8 cellular contexts compared by ENCODE assay signal in genomic region chr17:47694818-47695663, GRCh38. TPM values are rescaled to one million over a fixed set of nuclear protein-coding genes. Genes with fewer than 3 reads are reported as not detected.
A peak's percentile ranks its signal among the peaks of the same experiment; 100 is the strongest.
DNase-seq lines count a peak whose midpoint lies in the region; ATAC-seq and TF ChIP-seq lines count a peak whose summit lies in the region.

No MANE protein-coding gene starts in this region.

- ATAC-seq in Panc1: peak; percentile 32
- peak; percentile 49 to 90 (median 82) for ATAC-seq in heart right ventricle
- ATAC-seq in HG03342 (IDR thresholded peaks at IDR 0.05; ENCODE audit: unreplicated experiment): no peak
- ATAC-seq in HG03139 (IDR thresholded peaks at IDR 0.05; ENCODE audit: unreplicated experiment): no peak

- POLR2A ChIA-PET in GM10248 (lab: Yijun Ruan, JAX): interaction anchor here (0.7 kb wide), 1 partner anchor 210 kb away, joined by 3 read pairs; no protein-coding TSS in a partner anchor
- POLR2A ChIA-PET in Panc1 (lab: Charles Lee): no interaction called here

- H3K4ac ChIP-seq in trophoblast cell (ENCODE audit: low read depth, low read length): no peak overlapping the region

- no peak overlapping the region for H2BK5ac ChIP-seq in trophoblast cell (ENCODE audit: low read depth, low read length, poor library complexity)

- H3K23ac ChIP-seq in trophoblast cell (ENCODE audit: low read length): no peak overlapping the region

- H2BK12ac ChIP-seq in trophoblast cell (ENCODE audit: low read length): no peak overlapping the region

- H3K14ac ChIP-seq in trophoblast cell (ENCODE audit: low read length): peak overlapping the region; percentile 54

- H3K9ac ChIP-seq in trophoblast cell (ENCODE audit: low read length): peak overlapping the region; percentile 10

- H3K79me1 ChIP-seq in trophoblast cell (ENCODE audit: low read length): peaks cover 11% of the 10 kb centered on the region

- intact Hi-C loops in Panc1 (cut with micrococcal nuclease; ENCODE audit: unreplicated experiment) (loop anchor here (5.0 kb wide), 1 partner anchor 107 kb away; no protein-coding TSS in a partner anchor), heart right ventricle (cut with DNase I) (loop anchor here in 4 of 10 donors (5.0 to 10.0 kb wide), 3 partner anchors 90 to 110 kb away; no protein-coding TSS in a partner anchor)

- TF ChIP-seq CTCF in GM10248 (IDR thresholded peaks at IDR 0.05; ENCODE audit: control extremely low read depth, extremely low read depth, low read depth, missing control alignments): no peak
- no peak for TF ChIP-seq CTCF in Panc1 (IDR thresholded peaks at IDR 0.05)
- TF ChIP-seq CTCF in heart right ventricle (IDR thresholded peaks at IDR 0.05): no peak

- peak overlapping the region; percentile 59 for H3K4me3 ChIP-seq in Panc1 (ENCODE audit: low read depth in 2 of 2, low read length in 2 of 2)
- peak overlapping the region; percentile 84 to 100 (median 98) for H3K4me3 ChIP-seq in heart right ventricle
- H3K4me3 ChIP-seq in trophoblast cell (ENCODE audit: low read depth, low read length): peak overlapping the region; percentile 83

- DNase-seq in GM10248 (ENCODE audit: extremely low spot score) (peak; percentile 50), Panc1 (ENCODE audit: low read depth, low spot score) (no peak), heart right ventricle (peak; percentile 77 to 82), trophoblast cell (peak in 1 of 2 donors; percentile 12), epidermal melanocyte (ENCODE audit: insufficient read length, low spot score) (no peak)
- DNase-seq in activated naive CD8-positive, alpha-beta T cell treated with anti-CD3 and anti-CD28 coated beads, Interleukin-2, amount 50 U/mL, for 16 hours (ENCODE audit: low read depth, low spot score): peak; percentile 47

- H3K9me3 ChIP-seq in Panc1 (ENCODE audit: control insufficient read depth, insufficient read depth, low read depth, low read length) (no peaks in the 10 kb centered on the region), heart right ventricle (no peaks in the 10 kb centered on the region), trophoblast cell (ENCODE audit: insufficient read depth, low read depth, low read length) (no peaks in the 10 kb centered on the region)

- peak overlapping the region; percentile 45 for H4K91ac ChIP-seq in trophoblast cell (ENCODE audit: low read depth, low read length)

- peak overlapping the region; percentile 61 for H4K12ac ChIP-seq in trophoblast cell (ENCODE audit: low read depth, low read length)

- H2AK5ac ChIP-seq in trophoblast cell (ENCODE audit: low read length): no peak overlapping the region

- CTCF ChIA-PET in GM10248 (lab: Yijun Ruan, JAX): no interaction called here
- CTCF ChIA-PET in Panc1 (lab: Charles Lee): no interaction called here

- in situ Hi-C loops in Panc1 (cut with HindIII; ENCODE audit: low pct_unique_long_range_greater_than_20kb, low sequenced_read_pairs): no loop called here

- peak overlapping the region; percentile 80 for H2AFZ ChIP-seq in trophoblast cell (ENCODE audit: insufficient read depth, low read length, poor library complexity)

- WGBS in heart right ventricle, 2 donors: 8 to 10% methylated on average over 60 of the region's 60 CpGs
- WGBS in trophoblast cell (ENCODE audit: extremely low coverage, insufficient coverage, insufficient read length): no CpG with 5 or more reads among the region's 60 CpGs

- H3K36me3 ChIP-seq in Panc1 (ENCODE audit: control insufficient read depth, insufficient read depth, low read length) (no peaks in the 10 kb centered on the region), heart right ventricle (peaks cover 0 to 34% (median 9%) of the 10 kb centered on the region in 9 donors), trophoblast cell (ENCODE audit: control insufficient read depth in 1 of 2, insufficient read depth in 2 of 2, low read length in 2 of 2) (peaks cover 1 to 6% of the 10 kb centered on the region in 2 experiments)

- H4K8ac ChIP-seq in trophoblast cell (ENCODE audit: low read depth, low read length): peak overlapping the region; percentile 47

- peak overlapping the region; percentile 66 for H3K18ac ChIP-seq in trophoblast cell (ENCODE audit: low read length)

- BruUV-seq in Panc1 (replicated peaks; lab: Mats Ljungman, UMichigan): no TSS peak

- peaks cover 2% of the 10 kb centered on the region for H3K79me2 ChIP-seq in trophoblast cell (ENCODE audit: control insufficient read depth, insufficient read depth, low read length, poor library complexity)

- no peaks in the 10 kb centered on the region for H3K27me3 ChIP-seq in Panc1 (ENCODE audit: control insufficient read depth, insufficient read depth, low read length)
- no peaks in the 10 kb centered on the region for H3K27me3 ChIP-seq in heart right ventricle
- no peaks in the 10 kb centered on the region for H3K27me3 ChIP-seq in trophoblast cell (ENCODE audit: insufficient read depth, low read length)

- peaks cover 11% of the 10 kb centered on the region for H3K4me1 ChIP-seq in Panc1 (ENCODE audit: control insufficient read depth, insufficient read depth, low read length)
- peaks cover 0 to 47% (median 37%) of the 10 kb centered on the region in 9 donors for H3K4me1 ChIP-seq in heart right ventricle
- H3K4me1 ChIP-seq in trophoblast cell (ENCODE audit: control insufficient read depth in 1 of 2, insufficient read depth in 2 of 2, low read length in 2 of 2): peaks cover 4 to 11% of the 10 kb centered on the region in 2 experiments

- H2BK120ac ChIP-seq in trophoblast cell (ENCODE audit: insufficient read depth, low read length, poor library complexity): peak overlapping the region; percentile 17

- no peak overlapping the region for H3K27ac ChIP-seq in Panc1 (ENCODE audit: low read length)
- peak overlapping the region; percentile 94 to 99 (median 94) for H3K27ac ChIP-seq in heart right ventricle
- H3K27ac ChIP-seq in trophoblast cell (ENCODE audit: low read depth, low read length): no peak overlapping the region

- peak overlapping the region; percentile 93 for H3K4me2 ChIP-seq in trophoblast cell (ENCODE audit: low read length)

RNA-seq across cellular contexts. Expression of gene TBKBP1, which starts 1.1 kb away (rescaled TPM):
- total RNA-seq in Panc1 (2021; ENCODE audit: unreplicated experiment) (12.0 TPM), heart right ventricle (10 to 100 TPM in 9 of 10 donors, 1 to 10 TPM in 1; 8.4 to 19.9 (median 12.6) TPM)
- 18.5 TPM for polyA plus RNA-seq in Panc1 (2012; ENCODE audit: insufficient read length)
- 10 to 100 TPM in 1 of 2 donors, 1 to 10 TPM in 1; 9.9 to 27.9 TPM for polyA plus RNA-seq in heart right ventricle
- 4.6 and 4.8 TPM in 2 replicates for polyA plus RNA-seq in trophoblast cell (2013)

RNA-seq across cellular contexts. Expression of gene TBX21, which starts 38.0 kb away (rescaled TPM):
- total RNA-seq in Panc1 (2021; ENCODE audit: unreplicated experiment) (0.10 TPM), heart right ventricle (1 to 10 TPM in 1 of 10 donors, under 1 TPM in 5, not detected in 4; 0.11 to 2.0 (median 0.29) TPM)
- polyA plus RNA-seq in Panc1 (2012; ENCODE audit: insufficient read length): not detected
- under 1 TPM; 0.07 to 0.15 TPM for polyA plus RNA-seq in heart right ventricle
- not detected in 2 replicates for polyA plus RNA-seq in trophoblast cell (2013)

RNA-seq across cellular contexts. Expression of gene KPNB1, which starts 45.3 kb away (rescaled TPM):
- total RNA-seq in Panc1 (2021; ENCODE audit: unreplicated experiment): 666 TPM
- 250 TPM for polyA plus RNA-seq in Panc1 (2012; ENCODE audit: insufficient read length)
- 100 to 1,000 TPM; 167 to 236 (median 190) TPM for total RNA-seq in heart right ventricle
- 10 to 100 TPM; 30.6 to 66.4 TPM for polyA plus RNA-seq in heart right ventricle
- polyA plus RNA-seq in trophoblast cell (2013): 148 and 159 TPM in 2 replicates

Comparison
In these comparisons a context has a peak if more than half of its experiments do, and no peak if none do; other contexts are left out.
1. DNase-seq: peak in GM10248 (single experiment), activated naive CD8-positive, alpha-beta T cell treated with anti-CD3 and anti-CD28 coated beads, Interleukin-2, amount 50 U/mL, for 16 hours (single experiment) and heart right ventricle (2 of 2); none in Panc1 (single experiment) and epidermal melanocyte (single experiment).
2. ATAC-seq: peak in Panc1 (single experiment) and heart right ventricle (8 of 8); none in HG03342 (single experiment) and HG03139 (single experiment).
3. H3K27ac ChIP-seq: peak in heart right ventricle (10 of 10); none in Panc1 (single experiment) and trophoblast cell (single experiment).
4. Peak in every context shown above with its lines, with median percentiles within 50 percentile points of each other: H3K4me3 ChIP-seq.